Comparison of ENCODE assay signal across 21 cellular contexts in genomic region chr2:12686708-12687107, GRCh38. TPM values are rescaled to one million over a fixed set of nuclear protein-coding genes. Genes with fewer than 3 reads are reported as not detected.
A peak's percentile ranks its signal among the peaks of the same experiment; 100 is the strongest.
DNase-seq lines count a peak whose midpoint lies in the region; ATAC-seq, FAIRE-seq and TF ChIP-seq lines count a peak whose summit lies in the region.
"Had no signal": no experiment of that assay in that cellular context is flagged by ENCODE, and none has a peak within 500 bp of the region (broad histone marks: within the 10 kb centered on the region; RNA-seq: fewer than 3 reads in every experiment).

No MANE protein-coding gene starts in this region.

- H3K9me3 ChIP-seq in GM23248 (ENCODE audit: low read depth), result no peaks in the 10 kb centered on the region

- H3F3A ChIP-seq in GM23248 (ENCODE audit: insufficient read depth), result 0 out of 2 replicates have a peak, but pooled peaks cover 10% of the 10 kb centered on the region

- H3K4me1 ChIP-seq in GM23248 (ENCODE audit: insufficient read depth), result peaks cover 17% of the 10 kb centered on the region

- ATAC-seq in activated T-helper 17 cell treated with anti-CD3 and anti-CD28 coated beads, Interleukin-2, amount 50 U/mL, for 72 hours (replicated peaks), result peak; percentile 87
- no peak for ATAC-seq in GM19328 (IDR thresholded peaks at IDR 0.05; ENCODE audit: unreplicated experiment)

- WGBS in GM23248 (ENCODE audit: low coverage in 1 of 2, low lambda C conversion rate in 2 of 2, missing lambda C conversion rate in 2 of 2), 2 experiments, result 20 to 21% methylated on average over 4 of the region's 4 CpGs

- DNase-seq in GM23248 (peak; percentile 62), fibroblast of mammary gland (ENCODE audit: low read depth) (peak; percentile 44), GM12892 (ENCODE audit: insufficient read length) (no peak)
- no peak for DNase-seq in stimulated activated CD4-positive, alpha-beta T cell treated with anti-CD3 and anti-CD28 coated beads, Interleukin-4, amount 100 ng/mL, for 4 hours
- no peak for DNase-seq in stimulated activated CD4-positive, alpha-beta T cell treated with anti-CD3 and anti-CD28 coated beads, Interleukin-12 subunit alpha, Interleukin-12 subunit beta, amount 100 ng/mL, for 4 hours
- DNase-seq: C1 segment of cervical spinal cord, DMS79 treated with DMSO at 0.1 percent for 48 hours, GOT3, MV-4-11, NCI-H1694 treated with DMSO at 0.1 percent for 48 hours, NCI-H510A, NCI-H748 treated with DMSO at 0.1 percent for 48 hours, OCI-M1, RPMI8226, SHP77 treated with DMSO at 0.1 percent for 48 hours, SK-N-SH had no signal

- H4K20me1 ChIP-seq in GM23248 (ENCODE audit: insufficient read depth), result no peaks in the 10 kb centered on the region

- H3K9me2 ChIP-seq in GM23248 (ENCODE audit: insufficient read depth), result no peaks in the 10 kb centered on the region
- H3K9me2 ChIP-seq: SK-N-SH had no signal

- no peaks in the 10 kb centered on the region for H3K36me3 Mint-ChIP-seq in activated T-helper 17 cell treated with anti-CD3 and anti-CD28 coated beads, Interleukin-2, amount 50 U/mL, for 72 hours (ENCODE audit: low read depth)

- no peaks in the 10 kb centered on the region for H3K27me3 ChIP-seq in GM23248 (replicated peaks; ENCODE audit: insufficient read depth)

- H3K4me3 ChIP-seq in GM23248, result no peak overlapping the region
- H3K4me3 ChIP-seq in fibroblast of mammary gland (ENCODE audit: control insufficient read depth, low read depth, low read length), result no peak overlapping the region
- H3K4me3 ChIP-seq: K562 had no signal

- H3K9me3 Mint-ChIP-seq in activated T-helper 17 cell treated with anti-CD3 and anti-CD28 coated beads, Interleukin-2, amount 50 U/mL, for 72 hours, result peaks cover 3% of the 10 kb centered on the region

- no peak for TF ChIP-seq POLR2A in GM12892 (IDR thresholded peaks at IDR 0.05; ENCODE audit: low read depth, low read length)

- no peak overlapping the region for H3K4me2 ChIP-seq in GM23248 (ENCODE audit: unreplicated experiment)
- H3K4me2 ChIP-seq: SK-N-SH had no signal

- in situ Hi-C loops in GM23248 (cut with MboI), result no loop called here

- H3K27ac ChIP-seq in C4-2B (peak overlapping the region; percentile 18; the same call in 1 of the 2 replicates), GM23248 (no peak overlapping the region)

- H3K27ac Mint-ChIP-seq in activated T-helper 17 cell treated with anti-CD3 and anti-CD28 coated beads, Interleukin-2, amount 50 U/mL, for 72 hours, result peak overlapping the region; percentile 37

- H3K4me1 Mint-ChIP-seq in activated T-helper 17 cell treated with anti-CD3 and anti-CD28 coated beads, Interleukin-2, amount 50 U/mL, for 72 hours, result peaks cover 5% of the 10 kb centered on the region

- peak overlapping the region; percentile 1 for H3K4me3 Mint-ChIP-seq in activated T-helper 17 cell treated with anti-CD3 and anti-CD28 coated beads, Interleukin-2, amount 50 U/mL, for 72 hours

- no peak for FAIRE-seq in GM12892 (lab: Jason Lieb, UNC)
- FAIRE-seq: G401.6, K562 had no signal

- no peak overlapping the region for H2AFZ ChIP-seq in GM23248

- no peak for TF ChIP-seq CTCF in C4-2B (conservative IDR thresholded peaks at IDR 0.05)
- no peak for TF ChIP-seq CTCF in fibroblast of mammary gland (conservative IDR thresholded peaks at IDR 0.05; ENCODE audit: control insufficient read depth, insufficient read depth, low read depth, low read length)

- H3K27me3 Mint-ChIP-seq in activated T-helper 17 cell treated with anti-CD3 and anti-CD28 coated beads, Interleukin-2, amount 50 U/mL, for 72 hours, result no peaks in the 10 kb centered on the region

- H3K79me2 ChIP-seq in GM23248 (ENCODE audit: insufficient read depth), result no peaks in the 10 kb centered on the region

- H3K36me3 ChIP-seq in GM23248 (ENCODE audit: low read depth), result no peaks in the 10 kb centered on the region

- no peak overlapping the region for H3K9ac ChIP-seq in GM23248
- H3K9ac ChIP-seq: SK-N-SH had no signal

RNA-seq across cellular contexts. Expression of gene TRIB2, which starts 30.0 kb away (rescaled TPM):
- 43.8 and 46.9 TPM in 2 replicates for total RNA-seq in GM23248 (2014; rRNA removed; shearing (Covaris generic))
- 31.5 and 32.1 TPM in 2 replicates for polyA plus RNA-seq in GM23248 (2016; fragmentation: Nextera tagmentation; extraction: Ambion mirVana)
- 10 to 100 TPM; 17.3 to 17.4 TPM for total RNA-seq in activated T-helper 17 cell treated with anti-CD3 and anti-CD28 coated beads, Interleukin-2, amount 50 U/mL, for 72 hours
- 2.2 TPM for polyA plus RNA-seq in GM12892 (2012; ENCODE audit: missing spikeins)

Comparison
In these comparisons a context has a peak if more than half of its experiments do, and no peak if none do; other contexts are left out.
1. DNase-seq: peak in GM23248 (single experiment) and fibroblast of mammary gland (single experiment); none in stimulated activated CD4-positive, alpha-beta T cell treated with anti-CD3 and anti-CD28 coated beads, Interleukin-4, amount 100 ng/mL, for 4 hours (0 of 2), stimulated activated CD4-positive, alpha-beta T cell treated with anti-CD3 and anti-CD28 coated beads, Interleukin-12 subunit alpha, Interleukin-12 subunit beta, amount 100 ng/mL, for 4 hours (single experiment) and GM12892 (single experiment).